Comparison of ENCODE assay signal across 1 cellular context in genomic region chr1:165747632-165748452, GRCh38.
A peak's percentile ranks its signal among the peaks of the same experiment; 100 is the strongest.
TF ChIP-seq lines count a peak whose summit lies in the region.

No MANE protein-coding gene starts in this region.

TF ChIP-seq in HepG2, 621 proteins besides CTCF, POLR2A, EP300 and RAD21 (continued from another document):
- 0 out of 2 replicates have a peak, but pooled peaks have one; percentile 23 for TF ChIP-seq AHDC1 (CRISPR knock-in tag; IDR thresholded peaks at IDR 0.05; ENCODE audit: borderline replicate concordance)
- no peak for TF ChIP-seq MBNL3 (CRISPR knock-in tag; conservative IDR thresholded peaks at IDR 0.05)
- TF ChIP-seq HDAC1 (CRISPR knock-in tag; IDR thresholded peaks at IDR 0.05): 0 out of 2 replicates have a peak, but pooled peaks have one; percentile 20
- peak; percentile 31; the same call in 1 of the 2 replicates for TF ChIP-seq GATAD2A (CRISPR knock-in tag; IDR thresholded peaks at IDR 0.05)
- peak; percentile 52; the same call in 1 of the 2 replicates for TF ChIP-seq HNF4G (IDR thresholded peaks at IDR 0.05; ENCODE audit: borderline replicate concordance, low read depth, low read length)
- TF ChIP-seq HNF4G (CRISPR knock-in tag; IDR thresholded peaks at IDR 0.05; ENCODE audit: borderline replicate concordance, low read depth): no peak
- TF ChIP-seq HNF4A (CRISPR knock-in tag; IDR thresholded peaks at IDR 0.05): peak; percentile 67
- TF ChIP-seq TFDP1 (CRISPR knock-in tag; IDR thresholded peaks at IDR 0.05; ENCODE audit: borderline replicate concordance): no peak
- TF ChIP-seq ZNF354B (CRISPR knock-in tag; IDR thresholded peaks at IDR 0.05): no peak
- TF ChIP-seq PRDM15 (CRISPR knock-in tag; IDR thresholded peaks at IDR 0.05): no peak
- TF ChIP-seq BRD4 (CRISPR knock-in tag; IDR thresholded peaks at IDR 0.05): no peak
- no peak for TF ChIP-seq BRCA1 (CRISPR knock-in tag; IDR thresholded peaks at IDR 0.05)
- TF ChIP-seq PRDM10 (CRISPR knock-in tag; IDR thresholded peaks at IDR 0.05; ENCODE audit: low read depth): no peak
- no peak for TF ChIP-seq SMC3 (IDR thresholded peaks at IDR 0.05; ENCODE audit: low read length)
- no peak for TF ChIP-seq CENPT (CRISPR knock-in tag; IDR thresholded peaks at IDR 0.05; ENCODE audit: low read depth)
- TF ChIP-seq SIX4 (CRISPR knock-in tag; IDR thresholded peaks at IDR 0.05): no peak
- no peak for TF ChIP-seq ZNF792 (CRISPR knock-in tag; IDR thresholded peaks at IDR 0.05)
